Comparison of ENCODE assay signal across 18 cellular contexts in genomic region chr1:241311056-241311746, GRCh38. TPM values are rescaled to one million over a fixed set of nuclear protein-coding genes. Genes with fewer than 3 reads are reported as not detected.
DNase-seq lines count a peak whose midpoint lies in the region; ATAC-seq and TF ChIP-seq lines count a peak whose summit lies in the region.
"Had no signal": no experiment of that assay in that cellular context is flagged by ENCODE, and none has a peak within 500 bp of the region (broad histone marks: within the 10 kb centered on the region; RNA-seq: fewer than 3 reads in every experiment).

No MANE protein-coding gene starts in this region.

- in situ Hi-C loops in Panc1 (cut with HindIII; ENCODE audit: low pct_unique_long_range_greater_than_20kb, low sequenced_read_pairs) (no loop called here), G401 (cut with HindIII; ENCODE audit: low sequenced_read_pairs) (no loop called here)

- H3K36me3 ChIP-seq in HEK293 (ENCODE audit: control insufficient read depth in 2 of 2, insufficient read depth in 1 of 2, low read length in 2 of 2) (no peaks in the 10 kb centered on the region), Panc1 (ENCODE audit: control insufficient read depth, insufficient read depth, low read length) (no peaks in the 10 kb centered on the region)
- H3K36me3 ChIP-seq: suprapubic skin had no signal

- H3K9me3 ChIP-seq in HEK293 (ENCODE audit: control insufficient read depth, insufficient read depth, low read depth, low read length) (no peaks in the 10 kb centered on the region), Panc1 (ENCODE audit: control insufficient read depth, insufficient read depth, low read depth, low read length) (no peaks in the 10 kb centered on the region)

- peak; percentile 13 for TF ChIP-seq CTCF in AG09319 (IDR thresholded peaks at IDR 0.05; ENCODE audit: low read depth, low read length)
- peak; percentile 27; the same call in 1 of the 2 replicates for TF ChIP-seq CTCF in HEK293 (tag by site-specific recombination; IDR thresholded peaks at IDR 0.05)
- peak; percentile 9; the same call in 1 of the 2 replicates for TF ChIP-seq CTCF in Panc1 (IDR thresholded peaks at IDR 0.05)

- ATAC-seq in Panc1: no peak
- ATAC-seq in GM21526 (IDR thresholded peaks at IDR 0.05; ENCODE audit: low FRiP score, unreplicated experiment): no peak

- BruUV-seq in Panc1 (replicated peaks; lab: Mats Ljungman, UMichigan): no TSS peak

- POLR2A ChIA-PET in HEK293 (lab: Yijun Ruan, JAX) (no interaction called here), Panc1 (lab: Charles Lee) (interaction anchor here (0.6 kb wide), 1 partner anchor 543 kb away, joined by 3 read pairs; no protein-coding TSS in a partner anchor)

- intact Hi-C loops in Panc1 (cut with micrococcal nuclease; ENCODE audit: unreplicated experiment): no loop called here

- H3K4me1 ChIP-seq in HEK293 (ENCODE audit: control insufficient read depth, insufficient read depth, low read length) (no peaks in the 10 kb centered on the region), Panc1 (ENCODE audit: control insufficient read depth, insufficient read depth, low read length) (no peaks in the 10 kb centered on the region)
- H3K4me1 ChIP-seq: suprapubic skin had no signal

- CTCF ChIA-PET in HEK293 (lab: Yijun Ruan, JAX) (interaction anchor here (0.6 to 0.7 kb wide), 2 partner anchors 28 to 80 kb away, joined by 3 read pairs; no protein-coding TSS in a partner anchor), Panc1 (lab: Charles Lee) (no interaction called here)

- DNase-seq in AG09319 (ENCODE audit: extremely low read depth, low read depth) (no peak), Panc1 (ENCODE audit: low read depth, low spot score) (no peak), iPS-NIHi7 (ENCODE audit: extremely low spot score) (peak; percentile 15), G401 (ENCODE audit: low spot score) (no peak), GM19238 (ENCODE audit: insufficient read length, low spot score) (no peak), HPDE6-E6E7 (ENCODE audit: extremely low spot score) (no peak)
- DNase-seq: activated CD4-positive, alpha-beta T cell treated with anti-CD3 and anti-CD28 coated beads for 48 hours; activated T-cell treated with anti-CD3 and anti-CD28 coated beads, Interleukin-2, amount 50 U/mL, for 24 hours; C1 segment of cervical spinal cord; DMS79; kidney; NCI-H1105 treated with DMSO at 0.1 percent for 48 hours; NCI-H446; stimulated activated CD4-positive, alpha-beta T cell treated with anti-CD3 and anti-CD28 coated beads, Interleukin-15, amount 100 ng/mL, for 24 hours had no signal

- H3K4me3 ChIP-seq in HEK293 (ENCODE audit: low read depth, low read length) (no peak overlapping the region), Panc1 (ENCODE audit: low read depth in 2 of 2, low read length in 2 of 2) (no peak overlapping the region)
- H3K4me3 ChIP-seq: suprapubic skin had no signal

- H3K27ac ChIP-seq in HEK293 (ENCODE audit: extremely low read depth, low read depth, low read length) (no peak overlapping the region), Panc1 (ENCODE audit: low read length) (no peak overlapping the region)
- H3K27ac ChIP-seq: suprapubic skin had no signal

- H3K27me3 ChIP-seq in Panc1 (ENCODE audit: control insufficient read depth, insufficient read depth, low read length): no peaks in the 10 kb centered on the region
- H3K27me3 ChIP-seq: suprapubic skin had no signal

TF ChIP-seq in HEK293, 187 proteins besides CTCF, POLR2A, EP300 and RAD21:
- TF ChIP-seq ZNF211 (tag by site-specific recombination; IDR thresholded peaks at IDR 0.05; ENCODE audit: low read depth) (0 out of 2 replicates have a peak, but pooled peaks have one; percentile 30), ZNF530 (tag by site-specific recombination; IDR thresholded peaks at IDR 0.05; ENCODE audit: low read depth) (no peak)

RNA-seq across cellular contexts. Expression of gene RGS7, which starts 45.8 kb away (rescaled TPM):
- total RNA-seq in Panc1 (2021; ENCODE audit: unreplicated experiment): 0.10 TPM
- not detected for polyA plus RNA-seq in Panc1 (2012; ENCODE audit: insufficient read length)
- not detected in 2 replicates for total RNA-seq in G401 (2014; rRNA removed; shearing (Covaris generic))
- total RNA-seq: kidney, posterior vena cava, suprapubic skin had no signal
